Comparison of ENCODE assay signal across 12 cellular contexts in genomic region chr20:11849976-11850670, GRCh38.
DNase-seq lines count a peak whose midpoint lies in the region; ATAC-seq and TF ChIP-seq lines count a peak whose summit lies in the region.
"Had no signal": no experiment of that assay in that cellular context is flagged by ENCODE, and none has a peak within 500 bp of the region (broad histone marks: within the 10 kb centered on the region; RNA-seq: fewer than 3 reads in every experiment).

No MANE protein-coding gene starts in this region.

- RAD21 ChIA-PET in HCT116 (lab: Charles Lee; ENCODE audit: low non-redundant PET in 1 of 2, low total read pairs in 2 of 2, uncharacterized antibody in 2 of 2, unreplicated experiment in 2 of 2) = no interaction called here

- H2AFZ ChIP-seq in HCT116 (ENCODE audit: low read depth, low read length, poor library complexity, severe bottlenecking) = peak overlapping the region; percentile 1
- no peak overlapping the region for H2AFZ ChIP-seq in PC-3 (ENCODE audit: low read length)

- TF ChIP-seq POLR2A in HCT116 (IDR thresholded peaks at IDR 0.05; ENCODE audit: borderline replicate concordance, extremely low read depth, insufficient read depth, insufficient read length) (no peak), thyroid gland (IDR thresholded peaks at IDR 0.05) (no peak)

- no peaks in the 10 kb centered on the region for H3F3A ChIP-seq in PC-3 (ENCODE audit: low read length, unreplicated experiment)

- H3K27me3 ChIP-seq in HCT116 (ENCODE audit: insufficient read depth, low read length) (no peaks in the 10 kb centered on the region), PC-3 (ENCODE audit: low read length) (no peaks in the 10 kb centered on the region), thyroid gland (no peaks in the 10 kb centered on the region)
- H3K27me3 ChIP-seq: tibial nerve had no signal

- H3K36me3 ChIP-seq in HCT116 (ENCODE audit: control insufficient read depth in 1 of 2, insufficient read depth in 2 of 2, low read length in 2 of 2) (no peaks in the 10 kb centered on the region), PC-3 (ENCODE audit: low read depth, low read length) (no peaks in the 10 kb centered on the region), thyroid gland (no peaks in the 10 kb centered on the region)
- H3K36me3 ChIP-seq: tibial nerve had no signal

- H3K9ac ChIP-seq in HCT116 (ENCODE audit: low read length) (no peak overlapping the region), PC-3 (ENCODE audit: low read length) (no peak overlapping the region)

- ATAC-seq in HCT116 = peak; percentile 55; the same call in 1 of the 2 replicates
- peak; percentile 58 for ATAC-seq in PC-3

- intact Hi-C loops in HCT116 (cut with micrococcal nuclease) (no loop called here), PC-3 (cut with micrococcal nuclease) (no loop called here), thyroid gland (cut with DNase I) (no loop called here)

- no peaks in the 10 kb centered on the region for H4K20me1 ChIP-seq in HCT116 (ENCODE audit: insufficient read depth)
- H4K20me1 ChIP-seq in PC-3 (ENCODE audit: low read length) = no peaks in the 10 kb centered on the region

- DNase-seq in A172 (ENCODE audit: low spot score) (peak; percentile 85), HCT116 (ENCODE audit: low read depth, low spot score) (peak; percentile 8), PC-3 (peak; percentile 89), fibroblast of pulmonary artery (ENCODE audit: low read depth) (peak; percentile 47), thyroid gland (no peak), NCI-H1694 treated with DMSO at 0.1 percent for 48 hours (lab: John Stamatoyannopoulos, UW) (no peak), NCI-H1694 (lab: John Stamatoyannopoulos, UW) (no peak), DMS153 (lab: John Stamatoyannopoulos, UW) (no peak)
- DNase-seq: GF-D8, KG1, NCI-H510A had no signal

- POLR2A ChIA-PET in HCT116 (lab: Charles Lee) (interaction anchor here (0.6 kb wide), 1 partner anchor 264 kb away, joined by 3 read pairs; no protein-coding TSS in a partner anchor), PC-3 (lab: Charles Lee; ENCODE audit: unreplicated experiment) (no interaction called here)

- no peak overlapping the region for H3K4me3 ChIP-seq in HCT116 (replicated peaks in 1 of 2; ENCODE audit: low read depth in 1 of 2, low read length in 2 of 2)
- H3K4me3 ChIP-seq in PC-3 (ENCODE audit: low read length) = no peak overlapping the region
- no peak overlapping the region for H3K4me3 ChIP-seq in fibroblast of pulmonary artery (replicated peaks; ENCODE audit: low read depth, low read length)
- no peak overlapping the region for H3K4me3 ChIP-seq in thyroid gland (replicated peaks in 1 of 3)
- H3K4me3 ChIP-seq: tibial nerve had no signal

- H3K79me2 ChIP-seq in HCT116 (ENCODE audit: insufficient read depth, low read length) = no peaks in the 10 kb centered on the region
- no peaks in the 10 kb centered on the region for H3K79me2 ChIP-seq in PC-3 (ENCODE audit: low read length)

- 84 to 89% methylated on average over 5 of the region's 5 CpGs for WGBS in thyroid gland, 2 donors

- H3K9me3 ChIP-seq in HCT116 (ENCODE audit: control insufficient read depth in 1 of 2, insufficient read depth in 1 of 2, low read depth in 1 of 2, low read length in 2 of 2) (no peaks in the 10 kb centered on the region), PC-3 (ENCODE audit: low read length) (no peaks in the 10 kb centered on the region), thyroid gland (no peaks in the 10 kb centered on the region)
- H3K9me3 ChIP-seq: tibial nerve had no signal

- H3K4me1 ChIP-seq in HCT116 (ENCODE audit: control insufficient read depth in 1 of 2, insufficient read depth in 2 of 2, low read length in 2 of 2) (peaks cover 2 to 22% of the 10 kb centered on the region in 2 experiments; a peak in 2 of 4 replicates), PC-3 (ENCODE audit: insufficient read depth, low read length) (peaks cover 55% of the 10 kb centered on the region), thyroid gland (no peaks in the 10 kb centered on the region)
- H3K4me1 ChIP-seq: tibial nerve had no signal

- no peak for TF ChIP-seq CTCF in HCT116 (IDR thresholded peaks at IDR 0.05 in 2 of 3, conservative IDR thresholded peaks at IDR 0.05 in 1 of 3; ENCODE audit: borderline replicate concordance in 1 of 3, insufficient read depth in 1 of 3, low read depth in 2 of 3, low read length in 2 of 3)
- TF ChIP-seq CTCF in PC-3 (conservative IDR thresholded peaks at IDR 0.05; ENCODE audit: low read depth, low read length) = no peak
- no peak for TF ChIP-seq CTCF in fibroblast of pulmonary artery (IDR thresholded peaks at IDR 0.05; ENCODE audit: low read length, missing control alignments)
- no peak for TF ChIP-seq CTCF in thyroid gland (IDR thresholded peaks at IDR 0.05)

- CTCF ChIA-PET in HCT116 (lab: Charles Lee) (interaction anchor here (0.6 kb wide), 1 partner anchor 16 kb away, joined by 4 read pairs; no protein-coding TSS in a partner anchor), PC-3 (lab: Charles Lee) (no interaction called here)

- H3K27ac ChIP-seq in HCT116 (ENCODE audit: low read depth, low read length) (no peak overlapping the region), PC-3 (ENCODE audit: low read length) (peak overlapping the region; percentile 16), thyroid gland (no peak overlapping the region)
- H3K27ac ChIP-seq: tibial nerve had no signal

- no peaks in the 10 kb centered on the region for H3K9me2 ChIP-seq in HCT116 (ENCODE audit: insufficient read depth)
- H3K9me2 ChIP-seq in PC-3 (replicated peaks; ENCODE audit: low read length) = no peaks in the 10 kb centered on the region

- H3K4me2 ChIP-seq in HCT116 (ENCODE audit: low read length) (peak overlapping the region; percentile 28; the same call in 1 of the 2 replicates), PC-3 (ENCODE audit: low read length) (peak overlapping the region; percentile 48)

- BruUV-seq in HCT116 (replicated peaks; lab: Mats Ljungman, UMichigan) = no TSS peak
- BruUV-seq in PC-3 (replicated peaks; lab: Mats Ljungman, UMichigan) = no TSS peak

- TF ChIP-seq RAD21 in HCT116 (IDR thresholded peaks at IDR 0.05; ENCODE audit: low read depth) = no peak

TF ChIP-seq in HCT116, 20 proteins besides CTCF, POLR2A, EP300 and RAD21:
- no peak for TF ChIP-seq CBX3 (IDR thresholded peaks at IDR 0.05; ENCODE audit: low read depth)
- no peak for TF ChIP-seq SP1 (IDR thresholded peaks at IDR 0.05; ENCODE audit: low read depth)
TF ChIP-seq in HCT116: peak in this region for 0.

Comparison
In these comparisons a context has a peak if more than half of its experiments do, and no peak if none do; other contexts are left out.
1. DNase-seq: peak in A172 (single experiment), HCT116 (single experiment), PC-3 (single experiment) and fibroblast of pulmonary artery (single experiment); none in thyroid gland (0 of 2), NCI-H1694 treated with DMSO at 0.1 percent for 48 hours (single experiment), NCI-H1694 (single experiment) and DMS153 (single experiment).